Comparison of ENCODE assay signal across 12 cellular contexts in genomic region chr9:70557665-70558419, GRCh38.
A peak's percentile ranks its signal among the peaks of the same experiment; 100 is the strongest.
DNase-seq lines count a peak whose midpoint lies in the region; ATAC-seq lines count a peak whose summit lies in the region.
"Had no signal": no experiment of that assay in that cellular context is flagged by ENCODE, and none has a peak within 500 bp of the region (broad histone marks: within the 10 kb centered on the region; RNA-seq: fewer than 3 reads in every experiment).

No MANE protein-coding gene starts in this region.

- peaks cover 26% of the 10 kb centered on the region for H3K4me1 Mint-ChIP-seq in T-helper 2 cell treated with Interferon-gamma antibody and Interleukin-4, amounts not matched to agents 5 μg/mL and 100 μg/mL, for 36 hours (ENCODE audit: low read depth)

- peaks cover 3% of the 10 kb centered on the region for H3K36me3 Mint-ChIP-seq in T-helper 2 cell treated with Interferon-gamma antibody and Interleukin-4, amounts not matched to agents 5 μg/mL and 100 μg/mL, for 36 hours (ENCODE audit: low read depth)

- H3K9me3 Mint-ChIP-seq in T-helper 2 cell treated with Interferon-gamma antibody and Interleukin-4, amounts not matched to agents 5 μg/mL and 100 μg/mL, for 36 hours: peaks cover 4% of the 10 kb centered on the region

- H3K27me3 Mint-ChIP-seq in T-helper 2 cell treated with Interferon-gamma antibody and Interleukin-4, amounts not matched to agents 5 μg/mL and 100 μg/mL, for 36 hours (ENCODE audit: low read depth): no peaks in the 10 kb centered on the region

- DNase-seq in T-helper 2 cell treated with Interferon-gamma antibody and Interleukin-4, amounts not matched to agents 5 μg/mL and 100 μg/mL, for 36 hours (ENCODE audit: low spot score): no peak
- no peak for DNase-seq in stimulated activated CD8-positive, alpha-beta memory T cell treated with anti-CD3 and anti-CD28 coated beads, Interleukin-4, amount 100 ng/mL, for 48 hours
- DNase-seq in iPS-NIHi11 (ENCODE audit: low spot score) (no peak), Kasumi-1 (lab: John Stamatoyannopoulos, UW) (no peak)
- DNase-seq: mammary epithelial cell, NCI-H1105, PC-3 had no signal

- H3K4me3 Mint-ChIP-seq in T-helper 2 cell treated with Interferon-gamma antibody and Interleukin-4, amounts not matched to agents 5 μg/mL and 100 μg/mL, for 36 hours: no peak overlapping the region
- H3K4me3 Mint-ChIP-seq: activated T-helper 1 cell treated with anti-CD3 and anti-CD28 coated beads, Interleukin-12 subunit alpha, Interleukin-12 subunit beta, Interleukin-2, Interleukin-4 antibody, amounts not matched to agents 30 ng/mL and 10 ng/mL and 1 ng/mL, durations not matched to agents 14 hours and 24 hours and 36 hours had no signal

- no peak overlapping the region for H3K27ac Mint-ChIP-seq in T-helper 2 cell treated with Interferon-gamma antibody and Interleukin-4, amounts not matched to agents 5 μg/mL and 100 μg/mL, for 36 hours
- H3K27ac Mint-ChIP-seq: activated T-helper 1 cell treated with anti-CD3 and anti-CD28 coated beads, Interleukin-12 subunit alpha, Interleukin-12 subunit beta, Interleukin-2, Interleukin-4 antibody, amounts not matched to agents 30 ng/mL and 10 ng/mL and 1 ng/mL, durations not matched to agents 14 hours and 24 hours and 36 hours had no signal

- peak; percentile 99 for ATAC-seq in GM18498 (IDR thresholded peaks at IDR 0.05; ENCODE audit: unreplicated experiment)
- ATAC-seq in GM19455 (IDR thresholded peaks at IDR 0.05; ENCODE audit: unreplicated experiment): peak; percentile 98
- ATAC-seq in HG02938 (IDR thresholded peaks at IDR 0.05; ENCODE audit: unreplicated experiment): peak; percentile 100
- peak; percentile 93 for ATAC-seq in HG03575 (IDR thresholded peaks at IDR 0.05; ENCODE audit: extremely low read depth, insufficient number of reproducible peaks, low FRiP score, unreplicated experiment)
- ATAC-seq: PC-3 had no signal
